In the genomic region with DNA sequence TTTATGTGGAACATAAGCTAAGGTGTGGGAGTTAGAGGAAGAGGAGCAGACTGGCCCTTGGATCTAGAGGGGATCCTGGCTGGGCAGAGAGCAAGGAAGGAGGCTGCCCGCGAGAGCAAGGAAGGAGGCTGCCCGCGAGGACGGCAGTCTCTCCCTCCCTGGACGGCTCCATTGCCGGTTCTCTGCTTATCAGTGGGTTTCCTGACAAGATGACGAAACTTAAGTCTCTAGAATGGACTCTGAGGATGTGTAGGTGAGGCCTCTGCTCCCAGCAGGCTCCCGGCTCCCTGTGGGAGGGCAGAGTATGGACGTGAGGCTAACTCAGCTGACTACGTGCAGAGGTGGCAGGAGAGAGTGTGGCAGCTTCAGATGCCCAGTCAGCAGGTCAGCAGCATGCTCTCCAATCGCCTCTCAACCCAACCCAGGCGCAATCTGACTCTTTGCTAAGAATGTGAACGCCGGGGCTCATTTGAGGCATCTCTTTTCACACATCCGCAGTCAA, we compare ENCODE assay signal across 21 cellular contexts. TPM values are rescaled to one million over a fixed set of nuclear protein-coding genes. Genes with fewer than 3 reads are reported as not detected.
A peak's percentile ranks its signal among the peaks of the same experiment; 100 is the strongest.
DNase-seq lines count a peak whose midpoint lies in the region; ATAC-seq, FAIRE-seq and TF ChIP-seq lines count a peak whose summit lies in the region.
"Had no signal": no experiment of that assay in that cellular context is flagged by ENCODE, and none has a peak within 500 bp of the region (broad histone marks: within the 10 kb centered on the region; RNA-seq: fewer than 3 reads in every experiment).

No MANE protein-coding gene starts in this region.

- in situ Hi-C loops in K562 (cut with MboI) = no loop called here
- in situ Hi-C loops in HepG2 (cut with HindIII; ENCODE audit: extremely low pct_ligation_motif_present, low pct_unique_long_range_greater_than_20kb) = no loop called here

- H4K20me1 ChIP-seq in K562 (replicated peaks; ENCODE audit: control insufficient read depth, insufficient read depth, low read length) (no peaks in the 10 kb centered on the region), HepG2 (ENCODE audit: insufficient read depth, low read length) (no peaks in the 10 kb centered on the region)

- H3K4me1 ChIP-seq in left ventricle myocardium inferior (peaks cover 53% of the 10 kb centered on the region), K562 (replicated peaks in 1 of 2; ENCODE audit: control insufficient read depth in 2 of 2, insufficient read depth in 2 of 2, low read length in 2 of 2) (peaks cover 28 to 33% of the 10 kb centered on the region in 2 experiments), HepG2 (ENCODE audit: insufficient read depth, low read length) (peaks cover 69% of the 10 kb centered on the region), upper lobe of left lung (peaks cover 27 to 37% (median 34%) of the 10 kb centered on the region in 4 donors)

- H3K79me2 ChIP-seq in K562 (ENCODE audit: control insufficient read depth, insufficient read depth, low read length) = no peaks in the 10 kb centered on the region
- H3K79me2 ChIP-seq in HepG2 (ENCODE audit: insufficient read depth, low read length) = no peaks in the 10 kb centered on the region

- intact Hi-C loops in left ventricle myocardium inferior (cut with micrococcal nuclease) = no loop called here
- intact Hi-C loops in cardiac septum (cut with DNase I) = no loop called here
- intact Hi-C loops in K562 (cut with micrococcal nuclease) = no loop called here
- intact Hi-C loops in HepG2 (cut with micrococcal nuclease; ENCODE audit: unreplicated experiment) = no loop called here

- ATAC-seq in K562 (peak; percentile 70), HepG2 (no peak), upper lobe of left lung (ENCODE audit: low FRiP score in 2 of 2) (no peak), GM18502 (IDR thresholded peaks at IDR 0.05; ENCODE audit: poor library complexity, unreplicated experiment) (no peak)
- ATAC-seq: GM12878 had no signal

- H3K27me3 ChIP-seq in left ventricle myocardium inferior (ENCODE audit: low read depth) (peaks cover 6% of the 10 kb centered on the region), K562 (ENCODE audit: control insufficient read depth in 2 of 2, insufficient read depth in 2 of 2, low read length in 2 of 2) (no peaks in the 10 kb centered on the region), HepG2 (ENCODE audit: control insufficient read depth in 1 of 2, insufficient read depth in 2 of 2, low read length in 2 of 2) (no peaks in the 10 kb centered on the region), upper lobe of left lung (no peaks in the 10 kb centered on the region)
- H3K27me3 ChIP-seq: SJSA1 had no signal

- peak overlapping the region; percentile 75 for H2AFZ ChIP-seq in K562 (ENCODE audit: low read depth, low read length)
- H2AFZ ChIP-seq in HepG2 (ENCODE audit: low read length) = no peak overlapping the region

- DNase-seq in left ventricle myocardium inferior = no peak
- no peak for DNase-seq in cardiac septum (ENCODE audit: low spot score)
- peak; percentile 50 to 71 (median 65) for DNase-seq in K562 (ENCODE audit: extremely low read depth in 1 of 4, low spot score in 3 of 4)
- no peak for DNase-seq in HepG2 (ENCODE audit: low spot score)
- no peak for DNase-seq in medulla oblongata (ENCODE audit: extremely low spot score)
- no peak for DNase-seq in upper lobe of left lung
- DNase-seq: DMS 273 treated with DMSO at 0.1 percent for 48 hours, GDM1, H9, KBM-7, MV-4-11, NCI-H1417, NCI-H187 treated with DMSO at 0.1 percent for 48 hours, RPMI8226 had no signal

- no peak for TF ChIP-seq EP300 in K562 (IDR thresholded peaks at IDR 0.05; ENCODE audit: low read length)
- TF ChIP-seq EP300 in HepG2 (IDR thresholded peaks at IDR 0.05; ENCODE audit: low read depth in 2 of 2, low read length in 2 of 2) = no peak
- no peak for TF ChIP-seq EP300 in HepG2 (CRISPR knock-in tag; IDR thresholded peaks at IDR 0.05; ENCODE audit: borderline replicate concordance)
- TF ChIP-seq EP300 in upper lobe of left lung (IDR thresholded peaks at IDR 0.05) = no peak

- no peak for TF ChIP-seq POLR2A in K562 (conservative IDR thresholded peaks at IDR 0.05)
- TF ChIP-seq POLR2A in HepG2 (IDR thresholded peaks at IDR 0.05; ENCODE audit: insufficient read depth in 1 of 2, low read depth in 2 of 2, low read length in 2 of 2) = no peak
- TF ChIP-seq POLR2A in upper lobe of left lung (IDR thresholded peaks at IDR 0.05) = no peak

- H3K27ac ChIP-seq in left ventricle myocardium inferior (replicated peaks) (peak overlapping the region; percentile 72), K562 (ENCODE audit: extremely low read depth, low read depth, low read length) (0 out of 3 replicates have a peak overlapping the region, but pooled peaks have one; percentile 0), HepG2 (ENCODE audit: extremely low read length, insufficient read depth, low read length) (peak overlapping the region; percentile 96), temporal lobe (ENCODE audit: low read depth, low read length) (peak overlapping the region; percentile 99), upper lobe of left lung (peak overlapping the region in 1 of 4 donors; percentile 76)
- H3K27ac ChIP-seq: HL-60, SJSA1 had no signal

- peak overlapping the region; percentile 5 to 84; a peak in 3 of 4 replicates for H3K9ac ChIP-seq in K562 (ENCODE audit: insufficient read depth in 1 of 2, low read depth in 2 of 2, low read length in 2 of 2)
- peak overlapping the region; percentile 82; the same call in 1 of the 2 replicates for H3K9ac ChIP-seq in HepG2 (ENCODE audit: insufficient read depth, low read depth, low read length)

- POLR2A ChIA-PET in K562 (lab: Yijun Ruan, JAX) = no interaction called here
- POLR2A ChIA-PET in HepG2 (lab: Yijun Ruan, JAX) = interaction anchor here (0.6 to 2.2 kb wide), 6 partner anchors 13 to 97 kb away, joined by 3 to 28 read pairs (median 17); partner anchors contain the start of genes PSRC1 and SORT1

- FAIRE-seq in K562 (lab: Jason Lieb, UNC) (peak; percentile 49), HepG2 (lab: Jason Lieb, UNC) (peak; percentile 40)
- FAIRE-seq: GM12878, GM18507 had no signal

- TF ChIP-seq CTCF in left ventricle myocardium inferior (IDR thresholded peaks at IDR 0.05; ENCODE audit: borderline replicate concordance) (no peak), K562 (IDR thresholded peaks at IDR 0.05 in 2 of 3, conservative IDR thresholded peaks at IDR 0.05 in 1 of 3; ENCODE audit: insufficient read depth in 2 of 3, low read depth in 1 of 3, low read length in 3 of 3) (no peak), HepG2 (CRISPR knock-in tag; IDR thresholded peaks at IDR 0.05) (no peak), upper lobe of left lung (IDR thresholded peaks at IDR 0.05) (no peak)

- H3K4me2 ChIP-seq in K562 (ENCODE audit: insufficient read depth, low read length) (peak overlapping the region; percentile 8; the same call in 1 of the 2 replicates), HepG2 (ENCODE audit: low read depth, low read length) (peak overlapping the region; percentile 84; the same call in 1 of the 2 replicates)

- WGBS in K562 (ENCODE audit: insufficient coverage, low coverage, missing lambda C conversion rate) = 34% methylated on average over 16 of the region's 16 CpGs
- WGBS in HepG2 (ENCODE audit: low lambda C conversion rate) = 87% methylated on average over 9 of the region's 16 CpGs
- 71 to 77% methylated on average over 16 of the region's 16 CpGs for WGBS in upper lobe of left lung, 2 donors

- no peak overlapping the region for H3K4me3 ChIP-seq in left ventricle myocardium inferior
- H3K4me3 ChIP-seq in K562 = no peak overlapping the region
- H3K4me3 ChIP-seq in HepG2 (replicated peaks in 1 of 3; ENCODE audit: insufficient read depth in 1 of 3, low read depth in 2 of 3, low read length in 3 of 3) = no peak overlapping the region
- H3K4me3 ChIP-seq in upper lobe of left lung = no peak overlapping the region
- H3K4me3 ChIP-seq: GM12878, SJSA1 had no signal

- no peaks in the 10 kb centered on the region for H3K9me3 ChIP-seq in left ventricle myocardium inferior (replicated peaks)
- no peaks in the 10 kb centered on the region for H3K9me3 ChIP-seq in K562 (replicated peaks; ENCODE audit: control insufficient read depth, insufficient read depth, low read depth, low read length)
- H3K9me3 ChIP-seq in HepG2 (ENCODE audit: low read length) = no peaks in the 10 kb centered on the region
- H3K9me3 ChIP-seq in upper lobe of left lung = no peaks in the 10 kb centered on the region
- H3K9me3 ChIP-seq: SJSA1 had no signal

- H3K9me1 ChIP-seq in K562 (ENCODE audit: control insufficient read depth, insufficient read depth, low read length) = no peaks in the 10 kb centered on the region

- H3K36me3 ChIP-seq in left ventricle myocardium inferior = no peaks in the 10 kb centered on the region
- no peaks in the 10 kb centered on the region for H3K36me3 ChIP-seq in K562 (ENCODE audit: control insufficient read depth, insufficient read depth, low read length)
- H3K36me3 ChIP-seq in HepG2 (replicated peaks in 1 of 2; ENCODE audit: control insufficient read depth in 1 of 2, insufficient read depth in 2 of 2, low read length in 2 of 2) = no peaks in the 10 kb centered on the region
- H3K36me3 ChIP-seq in upper lobe of left lung = no peaks in the 10 kb centered on the region
- H3K36me3 ChIP-seq: SJSA1 had no signal

- CTCF ChIA-PET in K562 (lab: Yijun Ruan, JAX; ENCODE audit: low intra/inter-chr PET ratio) (no interaction called here), HepG2 (lab: Yijun Ruan, JAX; ENCODE audit: low intra/inter-chr PET ratio, low total read pairs) (no interaction called here)

- TF ChIP-seq RAD21 in K562 (CRISPR knock-in tag; conservative IDR thresholded peaks at IDR 0.05 in 1 of 2, IDR thresholded peaks at IDR 0.05 in 1 of 2) (no peak), HepG2 (CRISPR knock-in tag; IDR thresholded peaks at IDR 0.05) (no peak)

- BruUV-seq in K562 (replicated peaks; lab: Mats Ljungman, UMichigan) (no TSS peak), HepG2 (replicated peaks; lab: Mats Ljungman, UMichigan) (no TSS peak)

RNA-seq across cellular contexts. Expression of gene MYBPHL, which starts 6.1 kb away (rescaled TPM):
- total RNA-seq in left ventricle myocardium inferior (0.22 TPM), cardiac septum (1.2 TPM), K562 (2014; rRNA removed) (0.49 and 0.50 TPM in 2 replicates), K562 (2014; rRNA removed; fragmentation: Illumina TruSeq; extraction: Trizol) (0.33 and 0.57 TPM in 2 replicates), K562 (2015; rRNA removed; fragmentation: Illumina TruSeq; extraction: Trizol) (0.15 and 0.22 TPM in 2 replicates), K562 (2021) (0.34 and 0.66 TPM in 2 replicates), HepG2 (2016; rRNA removed; fragmentation: Illumina TruSeq; extraction: Trizol) (3.8 and 5.7 TPM in 2 replicates), temporal lobe (not detected), upper lobe of left lung (1 to 10 TPM in 5 of 6 donors, not detected in 1; 1.8 to 8.6 (median 3.1) TPM)
- 1.2 and 1.7 TPM in 2 replicates for total RNA-seq in K562 (2011; cell fraction: chromatin; rRNA removed; ENCODE audit: low replicate concordance)
- total RNA-seq in K562 (2011; cell fraction: nucleolus; rRNA removed) = 1.2 TPM in 2 replicates
- 1.5 TPM in 1 of 2 replicates, not detected in the other for total RNA-seq in K562 (2011; cell fraction: nucleoplasm; rRNA removed)
- polyA plus RNA-seq in K562 (2011; rRNA removed) (0.60 and 1.9 TPM in 2 replicates), K562 (2014; fragmentation: Illumina TruSeq; extraction: Trizol) (0.22 and 0.36 TPM in 2 replicates), K562 (2014; fragmentation: Nextera tagmentation; extraction: Ambion mirVana) (under 1 TPM; 0.20 TPM), K562 (2014; rRNA removed) (0.08 and 0.45 TPM in 2 replicates), HepG2 (2011; rRNA removed) (3.7 and 6.1 TPM in 2 replicates)
- polyA plus RNA-seq in K562 (2011; cell fraction: cytosol; rRNA removed) = 0.52 and 2.6 TPM in 2 replicates
- polyA plus RNA-seq in K562 (2011; cell fraction: nucleus; rRNA removed) = 0.73 and 4.1 TPM in 2 replicates
- 0.08 and 0.36 TPM in 2 replicates for polyA plus RNA-seq in K562 (2012)
- 0.42 and 0.74 TPM in 2 replicates for polyA minus RNA-seq in K562 (2011; rRNA and poly(A)+ RNA removed)
- polyA minus RNA-seq in K562 (2011; cell fraction: cytosol; rRNA and poly(A)+ RNA removed) = 0.57 TPM in 1 of 2 replicates, not detected in the other
- polyA minus RNA-seq in K562 (2011; cell fraction: nucleus; rRNA and poly(A)+ RNA removed) = 0.56 and 0.67 TPM in 2 replicates
- 3.1 and 3.6 TPM in 2 replicates for total RNA-seq in HepG2 (2016; cell fraction: cytosol; rRNA removed; fragmentation: Illumina TruSeq; extraction: Trizol; ENCODE audit: low read depth)
- 2.8 and 5.0 TPM in 2 replicates for total RNA-seq in HepG2 (2016; cell fraction: insoluble cytoplasmic fraction; rRNA removed; fragmentation: Illumina TruSeq; extraction: Trizol)
- total RNA-seq in HepG2 (2016; cell fraction: membrane; rRNA removed; fragmentation: Illumina TruSeq; extraction: Trizol) = 3.2 and 3.4 TPM in 2 replicates
- total RNA-seq in HepG2 (2016; cell fraction: nucleus; rRNA removed; fragmentation: Illumina TruSeq; extraction: Trizol) = 2.4 and 2.6 TPM in 2 replicates
- 4.3 and 4.4 TPM in 2 replicates for polyA plus RNA-seq in HepG2 (2011; cell fraction: cytosol; rRNA removed)
- polyA plus RNA-seq in HepG2 (2011; cell fraction: nucleus; rRNA removed) = 6.0 and 7.0 TPM in 2 replicates
- polyA plus RNA-seq in HepG2 (2012) = 2.5 and 2.7 TPM in 2 replicates
- polyA plus RNA-seq in HepG2 (2016; cell fraction: cytosol; fragmentation: Illumina TruSeq; extraction: Trizol; ENCODE audit: low read depth) = 2.2 TPM in 2 replicates
- 4.9 and 5.8 TPM in 2 replicates for polyA plus RNA-seq in HepG2 (2016; cell fraction: insoluble cytoplasmic fraction; fragmentation: Illumina TruSeq; extraction: Trizol; ENCODE audit: low read depth)
- polyA plus RNA-seq in HepG2 (2016; cell fraction: membrane; fragmentation: Illumina TruSeq; extraction: Trizol; ENCODE audit: low read depth) = 2.6 and 2.9 TPM in 2 replicates
- 4.3 and 5.1 TPM in 2 replicates for polyA plus RNA-seq in HepG2 (2016; cell fraction: nucleus; fragmentation: Illumina TruSeq; extraction: Trizol; ENCODE audit: insufficient read depth, low read depth)
- polyA minus RNA-seq in HepG2 (2011; rRNA and poly(A)+ RNA removed; ENCODE audit: low replicate concordance) = 0.30 and 3.0 TPM in 2 replicates
- polyA minus RNA-seq in HepG2 (2011; cell fraction: cytosol; rRNA and poly(A)+ RNA removed) = 1.1 and 1.3 TPM in 2 replicates
- polyA minus RNA-seq in HepG2 (2011; cell fraction: nucleus; rRNA and poly(A)+ RNA removed) = 2.3 and 2.9 TPM in 2 replicates
- total RNA-seq: A172, GM12878, SJSA1 had no signal

RNA-seq across cellular contexts. Expression of gene PSRC1, which starts 17.8 kb away (rescaled TPM):
- 0.80 TPM for total RNA-seq in left ventricle myocardium inferior
- 0.59 TPM for total RNA-seq in cardiac septum
- 69.7 and 109 TPM in 2 replicates for total RNA-seq in K562 (2011; cell fraction: chromatin; rRNA removed; ENCODE audit: low replicate concordance)
- total RNA-seq in K562 (2011; cell fraction: nucleolus; rRNA removed) = 85.4 and 86.3 TPM in 2 replicates
- 66.2 and 83.3 TPM in 2 replicates for total RNA-seq in K562 (2011; cell fraction: nucleoplasm; rRNA removed)
- 52.2 and 64.0 TPM in 2 replicates for total RNA-seq in K562 (2014; rRNA removed)
- total RNA-seq in K562 (2014; rRNA removed; fragmentation: Illumina TruSeq; extraction: Trizol) = 27.9 and 28.7 TPM in 2 replicates
- 34.7 and 37.0 TPM in 2 replicates for total RNA-seq in K562 (2015; rRNA removed; fragmentation: Illumina TruSeq; extraction: Trizol)
- 51.8 and 55.4 TPM in 2 replicates for total RNA-seq in K562 (2021)
- 39.3 and 59.5 TPM in 2 replicates for polyA plus RNA-seq in K562 (2011; rRNA removed)
- polyA plus RNA-seq in K562 (2011; cell fraction: cytosol; rRNA removed) = 40.2 and 44.2 TPM in 2 replicates
- polyA plus RNA-seq in K562 (2011; cell fraction: nucleus; rRNA removed) = 225 and 272 TPM in 2 replicates
- polyA plus RNA-seq in K562 (2012) = 43.7 and 45.1 TPM in 2 replicates
- 41.8 and 49.7 TPM in 2 replicates for polyA plus RNA-seq in K562 (2014; fragmentation: Illumina TruSeq; extraction: Trizol)
- 1 to 10 TPM; 6.5 to 7.9 TPM for polyA plus RNA-seq in K562 (2014; fragmentation: Nextera tagmentation; extraction: Ambion mirVana)
- 56.1 and 65.2 TPM in 2 replicates for polyA plus RNA-seq in K562 (2014; rRNA removed)
- 16.7 and 17.2 TPM in 2 replicates for polyA minus RNA-seq in K562 (2011; rRNA and poly(A)+ RNA removed)
- 15.9 and 17.8 TPM in 2 replicates for polyA minus RNA-seq in K562 (2011; cell fraction: cytosol; rRNA and poly(A)+ RNA removed)
- polyA minus RNA-seq in K562 (2011; cell fraction: nucleus; rRNA and poly(A)+ RNA removed) = 23.6 and 43.5 TPM in 2 replicates
- 26.5 and 28.6 TPM in 2 replicates for total RNA-seq in HepG2 (2016; rRNA removed; fragmentation: Illumina TruSeq; extraction: Trizol)
- 15.7 and 18.2 TPM in 2 replicates for total RNA-seq in HepG2 (2016; cell fraction: cytosol; rRNA removed; fragmentation: Illumina TruSeq; extraction: Trizol; ENCODE audit: low read depth)
- total RNA-seq in HepG2 (2016; cell fraction: insoluble cytoplasmic fraction; rRNA removed; fragmentation: Illumina TruSeq; extraction: Trizol) = 23.7 and 27.5 TPM in 2 replicates
- 24.4 and 25.4 TPM in 2 replicates for total RNA-seq in HepG2 (2016; cell fraction: membrane; rRNA removed; fragmentation: Illumina TruSeq; extraction: Trizol)
- 23.6 and 27.9 TPM in 2 replicates for total RNA-seq in HepG2 (2016; cell fraction: nucleus; rRNA removed; fragmentation: Illumina TruSeq; extraction: Trizol)
- 23.9 and 30.3 TPM in 2 replicates for polyA plus RNA-seq in HepG2 (2011; rRNA removed)
- polyA plus RNA-seq in HepG2 (2011; cell fraction: cytosol; rRNA removed) = 11.8 and 18.1 TPM in 2 replicates
- polyA plus RNA-seq in HepG2 (2011; cell fraction: nucleus; rRNA removed) = 104 and 135 TPM in 2 replicates
- 12.2 and 19.3 TPM in 2 replicates for polyA plus RNA-seq in HepG2 (2012)
- 13.9 and 14.3 TPM in 2 replicates for polyA plus RNA-seq in HepG2 (2016; cell fraction: cytosol; fragmentation: Illumina TruSeq; extraction: Trizol; ENCODE audit: low read depth)
- polyA plus RNA-seq in HepG2 (2016; cell fraction: insoluble cytoplasmic fraction; fragmentation: Illumina TruSeq; extraction: Trizol; ENCODE audit: low read depth) = 37.5 and 41.0 TPM in 2 replicates
- polyA plus RNA-seq in HepG2 (2016; cell fraction: membrane; fragmentation: Illumina TruSeq; extraction: Trizol; ENCODE audit: low read depth) = 24.3 and 27.2 TPM in 2 replicates
- polyA plus RNA-seq in HepG2 (2016; cell fraction: nucleus; fragmentation: Illumina TruSeq; extraction: Trizol; ENCODE audit: insufficient read depth, low read depth) = 82.1 and 85.7 TPM in 2 replicates
- 12.7 and 26.2 TPM in 2 replicates for polyA minus RNA-seq in HepG2 (2011; rRNA and poly(A)+ RNA removed; ENCODE audit: low replicate concordance)
- polyA minus RNA-seq in HepG2 (2011; cell fraction: cytosol; rRNA and poly(A)+ RNA removed) = 7.7 and 12.2 TPM in 2 replicates
- polyA minus RNA-seq in HepG2 (2011; cell fraction: nucleus; rRNA and poly(A)+ RNA removed) = 12.3 and 21.4 TPM in 2 replicates
- total RNA-seq in temporal lobe = 6.9 TPM
- total RNA-seq in upper lobe of left lung = 10 to 100 TPM in 2 of 6 donors, 1 to 10 TPM in 4; 1.5 to 16.8 (median 4.9) TPM

RNA-seq across cellular contexts. Expression of gene CELSR2, which starts 51.4 kb away (rescaled TPM):
- total RNA-seq in left ventricle myocardium inferior = 4.2 TPM
- 7.1 TPM for total RNA-seq in cardiac septum
- 44.8 and 129 TPM in 2 replicates for total RNA-seq in K562 (2011; cell fraction: chromatin; rRNA removed; ENCODE audit: low replicate concordance)
- 69.9 and 80.7 TPM in 2 replicates for total RNA-seq in K562 (2011; cell fraction: nucleolus; rRNA removed)
- total RNA-seq in K562 (2011; cell fraction: nucleoplasm; rRNA removed) = 57.7 and 69.2 TPM in 2 replicates
- total RNA-seq in K562 (2014; rRNA removed) = 4.1 and 5.9 TPM in 2 replicates
- 2.7 and 3.0 TPM in 2 replicates for total RNA-seq in K562 (2014; rRNA removed; fragmentation: Illumina TruSeq; extraction: Trizol)
- total RNA-seq in K562 (2015; rRNA removed; fragmentation: Illumina TruSeq; extraction: Trizol) = 4.2 and 5.0 TPM in 2 replicates
- total RNA-seq in K562 (2021) = 19.1 and 21.9 TPM in 2 replicates
- 7.2 and 8.2 TPM in 2 replicates for polyA plus RNA-seq in K562 (2011; rRNA removed)
- polyA plus RNA-seq in K562 (2011; cell fraction: cytosol; rRNA removed) = 8.3 and 12.6 TPM in 2 replicates
- 38.5 and 63.5 TPM in 2 replicates for polyA plus RNA-seq in K562 (2011; cell fraction: nucleus; rRNA removed)
- 15.6 and 17.8 TPM in 2 replicates for polyA plus RNA-seq in K562 (2012)
- polyA plus RNA-seq in K562 (2014; fragmentation: Illumina TruSeq; extraction: Trizol) = 14.1 and 15.3 TPM in 2 replicates
- polyA plus RNA-seq in K562 (2014; fragmentation: Nextera tagmentation; extraction: Ambion mirVana) = under 1 TPM; 0.31 to 0.86 TPM
- 9.0 and 10.2 TPM in 2 replicates for polyA plus RNA-seq in K562 (2014; rRNA removed)
- polyA minus RNA-seq in K562 (2011; rRNA and poly(A)+ RNA removed) = 14.3 and 24.2 TPM in 2 replicates
- polyA minus RNA-seq in K562 (2011; cell fraction: cytosol; rRNA and poly(A)+ RNA removed) = 23.8 and 25.3 TPM in 2 replicates
- polyA minus RNA-seq in K562 (2011; cell fraction: nucleus; rRNA and poly(A)+ RNA removed) = 31.9 and 33.1 TPM in 2 replicates
- total RNA-seq in HepG2 (2016; rRNA removed; fragmentation: Illumina TruSeq; extraction: Trizol) = 3.1 and 4.0 TPM in 2 replicates
- total RNA-seq in HepG2 (2016; cell fraction: cytosol; rRNA removed; fragmentation: Illumina TruSeq; extraction: Trizol; ENCODE audit: low read depth) = 1.9 and 2.7 TPM in 2 replicates
- total RNA-seq in HepG2 (2016; cell fraction: insoluble cytoplasmic fraction; rRNA removed; fragmentation: Illumina TruSeq; extraction: Trizol) = 2.4 and 4.3 TPM in 2 replicates
- 1.9 and 2.3 TPM in 2 replicates for total RNA-seq in HepG2 (2016; cell fraction: membrane; rRNA removed; fragmentation: Illumina TruSeq; extraction: Trizol)
- total RNA-seq in HepG2 (2016; cell fraction: nucleus; rRNA removed; fragmentation: Illumina TruSeq; extraction: Trizol) = 7.6 and 9.5 TPM in 2 replicates
- polyA plus RNA-seq in HepG2 (2011; rRNA removed) = 6.6 and 7.8 TPM in 2 replicates
- 3.6 and 4.4 TPM in 2 replicates for polyA plus RNA-seq in HepG2 (2011; cell fraction: cytosol; rRNA removed)
- polyA plus RNA-seq in HepG2 (2011; cell fraction: nucleus; rRNA removed) = 23.5 and 27.3 TPM in 2 replicates
- 5.9 and 7.3 TPM in 2 replicates for polyA plus RNA-seq in HepG2 (2012)
- 0.35 and 0.41 TPM in 2 replicates for polyA plus RNA-seq in HepG2 (2016; cell fraction: cytosol; fragmentation: Illumina TruSeq; extraction: Trizol; ENCODE audit: low read depth)
- polyA plus RNA-seq in HepG2 (2016; cell fraction: insoluble cytoplasmic fraction; fragmentation: Illumina TruSeq; extraction: Trizol; ENCODE audit: low read depth) = 2.4 and 3.9 TPM in 2 replicates
- 0.68 TPM in 2 replicates for polyA plus RNA-seq in HepG2 (2016; cell fraction: membrane; fragmentation: Illumina TruSeq; extraction: Trizol; ENCODE audit: low read depth)
- 18.1 and 20.4 TPM in 2 replicates for polyA plus RNA-seq in HepG2 (2016; cell fraction: nucleus; fragmentation: Illumina TruSeq; extraction: Trizol; ENCODE audit: insufficient read depth, low read depth)
- polyA minus RNA-seq in HepG2 (2011; rRNA and poly(A)+ RNA removed; ENCODE audit: low replicate concordance) = 25.8 and 30.0 TPM in 2 replicates
- polyA minus RNA-seq in HepG2 (2011; cell fraction: cytosol; rRNA and poly(A)+ RNA removed) = 7.9 and 9.1 TPM in 2 replicates
- 13.4 and 15.3 TPM in 2 replicates for polyA minus RNA-seq in HepG2 (2011; cell fraction: nucleus; rRNA and poly(A)+ RNA removed)
- total RNA-seq in temporal lobe = 46.5 TPM
- total RNA-seq in upper lobe of left lung = 10 to 100 TPM in 2 of 6 donors, 1 to 10 TPM in 4; 5.9 to 27.2 (median 8.8) TPM

Comparison
In these comparisons a context has a peak if more than half of its experiments do, and no peak if none do; other contexts are left out.
1. DNase-seq: peak in K562 (4 of 4); none in left ventricle myocardium inferior (single experiment), cardiac septum (single experiment), HepG2 (single experiment), medulla oblongata (single experiment) and upper lobe of left lung (0 of 2).